Comparison of ENCODE assay signal across 8 cellular contexts in genomic region chr14:75223664-75224154, GRCh38. TPM values are rescaled to one million over a fixed set of nuclear protein-coding genes. Genes with fewer than 3 reads are reported as not detected.
DNase-seq lines count a peak whose midpoint lies in the region; ATAC-seq and TF ChIP-seq lines count a peak whose summit lies in the region.

No MANE protein-coding gene starts in this region.

- H3K27me3 Mint-ChIP-seq in Calu3 (ENCODE audit: unreplicated experiment), result no peaks in the 10 kb centered on the region
- H3K27me3 Mint-ChIP-seq in CD4-positive, alpha-beta T cell, result no peaks in the 10 kb centered on the region

- H3K9me3 Mint-ChIP-seq in Calu3 (ENCODE audit: low read depth, unreplicated experiment), result no peaks in the 10 kb centered on the region
- no peaks in the 10 kb centered on the region for H3K9me3 Mint-ChIP-seq in CD4-positive, alpha-beta T cell

- H3K27ac ChIP-seq in testis, result no peak overlapping the region
- no peak overlapping the region for H3K27ac ChIP-seq in CD4-positive, alpha-beta T cell (ENCODE audit: low read depth, low read length)

- peaks cover 52% of the 10 kb centered on the region for H3K4me1 Mint-ChIP-seq in Calu3 (ENCODE audit: low read depth, unreplicated experiment)
- peaks cover 23% of the 10 kb centered on the region for H3K4me1 Mint-ChIP-seq in CD4-positive, alpha-beta T cell (ENCODE audit: low read depth)

- CTCF ChIA-PET in Calu3 (lab: Charles Lee), result no interaction called here
- CTCF ChIA-PET in CD4-positive, alpha-beta T cell (lab: Charles Lee), result no interaction called here

- no peaks in the 10 kb centered on the region for H3K27me3 ChIP-seq in testis
- no peaks in the 10 kb centered on the region for H3K27me3 ChIP-seq in CD4-positive, alpha-beta T cell (ENCODE audit: control insufficient read depth, insufficient read depth, low read length)

- BruUV-seq in Calu3 (replicated peaks; lab: Mats Ljungman, UMichigan), result no TSS peak

- H3K27ac Mint-ChIP-seq in Calu3 (ENCODE audit: unreplicated experiment), result no peak overlapping the region
- H3K27ac Mint-ChIP-seq in CD4-positive, alpha-beta T cell, result no peak overlapping the region

- no peak overlapping the region for H3K4me3 Mint-ChIP-seq in Calu3 (ENCODE audit: low read depth, unreplicated experiment)
- H3K4me3 Mint-ChIP-seq in CD4-positive, alpha-beta T cell, result no peak overlapping the region

- H3K36me3 ChIP-seq in testis (ENCODE audit: low read depth, missing control alignments), result no peaks in the 10 kb centered on the region

- no peak overlapping the region for H3K4me3 ChIP-seq in testis

- peaks cover 4% of the 10 kb centered on the region for H3K36me3 Mint-ChIP-seq in Calu3 (ENCODE audit: insufficient read depth, unreplicated experiment)
- no peaks in the 10 kb centered on the region for H3K36me3 Mint-ChIP-seq in CD4-positive, alpha-beta T cell (ENCODE audit: low read depth)

- TF ChIP-seq POLR2A in testis (IDR thresholded peaks at IDR 0.05), result no peak

- H3K9me3 ChIP-seq in testis, result no peaks in the 10 kb centered on the region
- H3K9me3 ChIP-seq in CD4-positive, alpha-beta T cell (ENCODE audit: control insufficient read depth, low read length), result no peaks in the 10 kb centered on the region

- intact Hi-C loops in Calu3 (cut with micrococcal nuclease; ENCODE audit: unreplicated experiment), result no loop called here
- intact Hi-C loops in testis (cut with DNase I; ENCODE audit: low total_unique reads), result no loop called here
- intact Hi-C loops in CD4-positive, alpha-beta T cell (cut with DNase I, micrococcal nuclease), result no loop called here

- H3K4me1 ChIP-seq in testis, result peaks cover 7% of the 10 kb centered on the region

- TF ChIP-seq CTCF in Calu3 (IDR thresholded peaks at IDR 0.05; ENCODE audit: unreplicated experiment) (no peak), testis (IDR thresholded peaks at IDR 0.05) (no peak)
- TF ChIP-seq CTCF in CD4-positive, alpha-beta T cell (IDR thresholded peaks at IDR 0.05), result no peak

- DNase-seq in Calu3 (peak; percentile 16), NOMO-1 treated with dmso at 0.1 percent for 144 hours (lab: John Stamatoyannopoulos, UW; ENCODE audit: unreplicated experiment) (peak; percentile 71), glomerular visceral epithelial cell (ENCODE audit: extremely low spot score) (peak; percentile 38), testis (peak; percentile 42), cerebellar nuclear complex (lab: John Stamatoyannopoulos, UW) (no peak)
- DNase-seq in CD4-positive, alpha-beta T cell, result no peak

- ATAC-seq in GM21737 (IDR thresholded peaks at IDR 0.05; ENCODE audit: unreplicated experiment), result peak; percentile 66
- ATAC-seq in HG03565 (IDR thresholded peaks at IDR 0.05; ENCODE audit: unreplicated experiment), result no peak
- no peak for ATAC-seq in CD4-positive, alpha-beta T cell (ENCODE audit: poor library complexity)

- POLR2A ChIA-PET in CD4-positive, alpha-beta T cell (lab: Charles Lee), result no interaction called here

- WGBS in testis, 2 donors, result 84 to 88% methylated on average over 4 of the region's 4 CpGs

RNA-seq across cellular contexts. Expression of gene TMED10, which starts 47.3 kb away (rescaled TPM):
- total RNA-seq in Calu3 (2022) (391 and 434 TPM in 2 replicates), testis (100 to 1,000 TPM; 255 to 334 TPM)
- polyA plus RNA-seq in testis (ENCODE audit: insufficient read depth, low read depth, low replicate concordance), result 417 TPM
- 100 to 1,000 TPM; 153 to 156 TPM for total RNA-seq in CD4-positive, alpha-beta T cell

RNA-seq across cellular contexts. Expression of gene FOS, which starts 54.9 kb away (rescaled TPM):
- total RNA-seq in Calu3 (2022) (149 and 183 TPM in 2 replicates), testis (10 to 100 TPM; 44.2 to 66.1 TPM)
- polyA plus RNA-seq in testis (ENCODE audit: insufficient read depth, low read depth, low replicate concordance), result 247 TPM
- 1,000 to 10,000 TPM; 1,565 to 1,685 TPM for total RNA-seq in CD4-positive, alpha-beta T cell

Comparison
In these comparisons a context has a peak if more than half of its experiments do, and no peak if none do; other contexts are left out.
1. DNase-seq: peak in Calu3 (single experiment), NOMO-1 treated with dmso at 0.1 percent for 144 hours (single experiment), glomerular visceral epithelial cell (single experiment) and testis (single experiment); none in CD4-positive, alpha-beta T cell (0 of 10) and cerebellar nuclear complex (0 of 2).